30 cellular contexts compared by ENCODE assay signal in genomic region chr14:87217023-87217422, GRCh38.
"Had no signal": no experiment of that assay in that cellular context is flagged by ENCODE, and none has a peak within 500 bp of the region (broad histone marks: within the 10 kb centered on the region; RNA-seq: fewer than 3 reads in every experiment).

No MANE protein-coding gene starts in this region.

- H3K36me3 ChIP-seq: left ventricle myocardium inferior, neural progenitor cell, neutrophil, stomach, thyroid gland, transverse colon, upper lobe of left lung, vagina had no signal

- H3K36me3 Mint-ChIP-seq: mesothelial cell of epicardium; naive B cell; natural killer cell; neural progenitor cell; stimulated activated naive B cell treated with anti-CD40 and anti-IgM and Interleukin-4, amounts not matched to agents 10 μg/mL and 1 μg/mL and 100 μg/mL, for 72 hours had no signal

- DNase-seq: hippocampal formation; kidney glomerular epithelial cell; left colon; left ventricle myocardium inferior; mesendoderm; naive B cell; natural killer cell; nephron progenitor cell; occipital lobe; retina; right cardiac atrium; stimulated activated CD4-positive, alpha-beta T cell treated with anti-CD3 and anti-CD28 coated beads, Interleukin-12 subunit alpha, Interleukin-12 subunit beta, amount 100 ng/mL, for 4 hours; stimulated activated CD4-positive, alpha-beta T cell treated with anti-CD3 and anti-CD28 coated beads, Interleukin-15, amount 100 ng/mL, for 24 hours; stimulated activated CD4-positive, alpha-beta T cell treated with anti-CD3 and anti-CD28 coated beads, Interleukin-2, amount 100 ng/mL, for 24 hours; stimulated activated CD4-positive, alpha-beta T cell treated with anti-CD3 and anti-CD28 coated beads, Interleukin-4, amount 100 ng/mL, for 1 hour; stimulated activated naive B cell treated with anti-CD40 and anti-IgM and Interleukin-4, amounts not matched to agents 10 μg/mL and 1 μg/mL and 100 μg/mL, for 72 hours; stimulated activated naive CD8-positive, alpha-beta T cell treated with anti-CD3 and anti-CD28 coated beads, Interleukin-15, Interleukin-2, amounts not matched to agents 100 U/mL and 50 U/mL, for 24 hours; stomach; testis; thyroid gland; transverse colon; upper lobe of left lung had no signal

- H3K27ac Mint-ChIP-seq: mesothelial cell of epicardium; natural killer cell; nephron progenitor cell; neural progenitor cell; progenitor cell of endocrine pancreas; stimulated activated naive B cell treated with anti-CD40 and anti-IgM and Interleukin-4, amounts not matched to agents 10 μg/mL and 1 μg/mL and 100 μg/mL, for 72 hours had no signal

- H3K27me3 ChIP-seq: neural progenitor cell, neutrophil, stomach, testis, thyroid gland, transverse colon, upper lobe of left lung, vagina had no signal

- ATAC-seq: left colon; natural killer cell; right cardiac atrium; sciatic nerve; stimulated activated naive B cell treated with anti-CD40 and anti-IgM and Interleukin-4, amounts not matched to agents 10 μg/mL and 1 μg/mL and 100 μg/mL, for 72 hours; stimulated activated naive CD8-positive, alpha-beta T cell treated with anti-CD3 and anti-CD28 coated beads, Interleukin-15, Interleukin-2, amounts not matched to agents 100 U/mL and 50 U/mL, for 24 hours had no signal

- H3K4me3 Mint-ChIP-seq: mesothelial cell of epicardium; naive B cell; natural killer cell; nephron progenitor cell; neural progenitor cell; stimulated activated naive B cell treated with anti-CD40 and anti-IgM and Interleukin-4, amounts not matched to agents 10 μg/mL and 1 μg/mL and 100 μg/mL, for 72 hours had no signal

- H3K4me1 ChIP-seq: left ventricle myocardium inferior, neural progenitor cell, stomach, testis, thyroid gland, transverse colon, upper lobe of left lung, vagina had no signal

- H3K27ac ChIP-seq: left ventricle myocardium inferior, neural progenitor cell, neutrophil, skin epidermis, stomach, testis, thyroid gland, transverse colon, upper lobe of left lung, vagina had no signal

- H3K4me3 ChIP-seq: left ventricle myocardium inferior, lung, neural progenitor cell, skin epidermis, stomach, testis, thyroid gland, transverse colon, upper lobe of left lung, vagina had no signal

- H3K9me3 ChIP-seq: left ventricle myocardium inferior, neutrophil, stomach, testis, thyroid gland, transverse colon, upper lobe of left lung, vagina had no signal

- H3K4me1 Mint-ChIP-seq: naive B cell; natural killer cell; nephron progenitor cell; neural progenitor cell; stimulated activated naive B cell treated with anti-CD40 and anti-IgM and Interleukin-4, amounts not matched to agents 10 μg/mL and 1 μg/mL and 100 μg/mL, for 72 hours had no signal

- H3K9me3 Mint-ChIP-seq: nephron progenitor cell, neural progenitor cell had no signal

- H3K27me3 Mint-ChIP-seq: naive B cell; progenitor cell of endocrine pancreas; stimulated activated naive B cell treated with anti-CD40 and anti-IgM and Interleukin-4, amounts not matched to agents 10 μg/mL and 1 μg/mL and 100 μg/mL, for 72 hours had no signal
